21 cellular contexts compared by ENCODE assay signal in the genomic region with DNA sequence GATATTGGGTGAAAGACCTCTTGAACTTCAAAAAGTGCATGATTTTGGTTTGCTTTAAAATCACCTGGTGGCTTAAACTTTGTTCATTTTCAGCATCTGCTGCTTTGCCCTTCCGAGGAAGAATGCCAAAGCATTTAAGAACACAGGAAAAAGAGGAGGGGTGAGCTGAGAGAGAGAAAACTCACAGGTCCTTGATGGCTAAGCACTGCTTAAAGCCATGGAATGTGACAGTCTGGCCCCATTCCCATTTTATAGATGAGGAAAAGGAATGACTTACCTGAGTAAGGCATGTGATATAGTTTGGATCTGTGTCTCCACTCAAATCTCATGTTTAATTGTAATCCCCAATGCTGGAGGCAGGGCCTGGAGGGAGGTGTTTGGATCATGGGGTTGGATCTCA. TPM values are rescaled to one million over a fixed set of nuclear protein-coding genes. Genes with fewer than 3 reads are reported as not detected.
A peak's percentile ranks its signal among the peaks of the same experiment; 100 is the strongest.
DNase-seq lines count a peak whose midpoint lies in the region; ATAC-seq and TF ChIP-seq lines count a peak whose summit lies in the region.
"Had no signal": no experiment of that assay in that cellular context is flagged by ENCODE, and none has a peak within 500 bp of the region (broad histone marks: within the 10 kb centered on the region; RNA-seq: fewer than 3 reads in every experiment).

No MANE protein-coding gene starts in this region.

- H3K4me3 ChIP-seq in BLaER1 treated with 17β-estradiol and CSF1 and Interleukin-3, amounts not matched to agents 10 nM and 100 nM = no peak overlapping the region
- no peak overlapping the region for H3K4me3 ChIP-seq in lower lobe of right lung
- H3K4me3 ChIP-seq in upper lobe of right lung = no peak overlapping the region
- H3K4me3 ChIP-seq: A549, GM23248, HAP-1 had no signal

- DNase-seq in lower lobe of right lung (no peak), upper lobe of right lung (no peak), GM10248 (ENCODE audit: extremely low spot score) (no peak), left colon (no peak)
- DNase-seq: 8988T; ACHN; AML-193; BE2C; Caco-2; CD4-positive, CD25-positive, alpha-beta regulatory T cell; CD8-positive, alpha-beta T cell; DMS153; DND-41; GM23248; HFFc6 had no signal

- peak; percentile 39 to 62 for ATAC-seq in lower lobe of right lung
- peak; percentile 61 for ATAC-seq in upper lobe of right lung
- ATAC-seq in left colon = no peak
- ATAC-seq in HG03095 (IDR thresholded peaks at IDR 0.05; ENCODE audit: unreplicated experiment) = no peak
- ATAC-seq: A549; CD8-positive, alpha-beta T cell had no signal

- H3K36me3 ChIP-seq in BLaER1 treated with 17β-estradiol and CSF1 and Interleukin-3, amounts not matched to agents 10 nM and 100 nM = peaks cover 7 to 27% (median 10%) of the 10 kb centered on the region in 11 experiments; a peak in 21 of 22 replicates
- H3K36me3 ChIP-seq in lower lobe of right lung (peaks cover 7% of the 10 kb centered on the region), upper lobe of right lung (peaks cover 6% of the 10 kb centered on the region)
- H3K36me3 ChIP-seq: BE2C, HAP-1 had no signal

- no peak overlapping the region for H3K9ac ChIP-seq in BLaER1 treated with 17β-estradiol and CSF1 and Interleukin-3, amounts not matched to agents 10 nM and 100 nM
- H3K9ac ChIP-seq: GM23248 had no signal

- H3K4me2 ChIP-seq in BLaER1 treated with 17β-estradiol and CSF1 and Interleukin-3, amounts not matched to agents 10 nM and 100 nM = peak overlapping the region; percentile 31 to 72 (median 57); a peak in 20 of 22 replicates
- H3K4me2 ChIP-seq: A549 had no signal

- H3K27ac ChIP-seq in BLaER1 treated with 17β-estradiol and CSF1 and Interleukin-3, amounts not matched to agents 10 nM and 100 nM = no peak overlapping the region
- peak overlapping the region; percentile 75 for H3K27ac ChIP-seq in VCaP
- H3K27ac ChIP-seq in lower lobe of right lung = no peak overlapping the region
- no peak overlapping the region for H3K27ac ChIP-seq in upper lobe of right lung
- H3K27ac ChIP-seq: A549, C4-2B had no signal

- TF ChIP-seq CTCF in VCaP (conservative IDR thresholded peaks at IDR 0.05) (no peak), lower lobe of right lung (IDR thresholded peaks at IDR 0.05) (no peak), upper lobe of right lung (IDR thresholded peaks at IDR 0.05) (no peak), GM10248 (IDR thresholded peaks at IDR 0.05; ENCODE audit: control extremely low read depth, extremely low read depth, low read depth, missing control alignments) (no peak)

- POLR2A ChIA-PET in GM10248 (lab: Yijun Ruan, JAX) = no interaction called here

- CTCF ChIA-PET in GM10248 (lab: Yijun Ruan, JAX) = interaction anchor here (0.9 kb wide), 1 partner anchor 11 kb away, joined by 3 read pairs; no protein-coding TSS in a partner anchor

- no peaks in the 10 kb centered on the region for H4K20me1 ChIP-seq in BLaER1 treated with 17β-estradiol and CSF1 and Interleukin-3, amounts not matched to agents 10 nM and 100 nM

- intact Hi-C loops in lower lobe of right lung (cut with DNase I) = no loop called here
- intact Hi-C loops in upper lobe of right lung (cut with DNase I) = no loop called here
- intact Hi-C loops in left colon (cut with DNase I, micrococcal nuclease) = no loop called here

- H3K27me3 ChIP-seq in BLaER1 treated with 17β-estradiol and CSF1 and Interleukin-3, amounts not matched to agents 10 nM and 100 nM = no peaks in the 10 kb centered on the region
- H3K27me3 ChIP-seq in lower lobe of right lung (ENCODE audit: low read depth) (no peaks in the 10 kb centered on the region), upper lobe of right lung (no peaks in the 10 kb centered on the region)

- H3K4me1 ChIP-seq in BLaER1 treated with 17β-estradiol and CSF1 and Interleukin-3, amounts not matched to agents 10 nM and 100 nM = peaks cover 20 to 39% (median 32%) of the 10 kb centered on the region in 10 experiments; a peak in 19 of 20 replicates
- peaks cover 6% of the 10 kb centered on the region for H3K4me1 ChIP-seq in lower lobe of right lung
- peaks cover 13% of the 10 kb centered on the region for H3K4me1 ChIP-seq in upper lobe of right lung
- H3K4me1 ChIP-seq: A549, BE2C, Caco-2, HAP-1 had no signal

- peaks cover 5 to 21% (median 9%) of the 10 kb centered on the region in 11 experiments; a peak in 19 of 22 replicates for H3K9me3 ChIP-seq in BLaER1 treated with 17β-estradiol and CSF1 and Interleukin-3, amounts not matched to agents 10 nM and 100 nM (replicated peaks in 1 of 11)
- peaks cover 8% of the 10 kb centered on the region for H3K9me3 ChIP-seq in lower lobe of right lung
- peaks cover 8% of the 10 kb centered on the region for H3K9me3 ChIP-seq in upper lobe of right lung
- H3K9me3 ChIP-seq: A549, BE2C, Caco-2, HAP-1 had no signal

RNA-seq across cellular contexts. Expression of a gene that starts 58.1 kb away (rescaled TPM):
- total RNA-seq in lower lobe of right lung (28.7 TPM), upper lobe of right lung (47.8 TPM), left colon (10 to 100 TPM; 19.0 to 21.2 TPM)
- total RNA-seq: CD4-positive, CD25-positive, alpha-beta regulatory T cell; CD8-positive, alpha-beta T cell had no signal

Comparison
In these comparisons a context has a peak if more than half of its experiments do, and no peak if none do; other contexts are left out.
1. ATAC-seq: peak in lower lobe of right lung (2 of 2) and upper lobe of right lung (single experiment); none in left colon (single experiment) and HG03095 (single experiment).